24 cellular contexts compared by ENCODE assay signal in genomic region chr3:64717411-64717810, GRCh38. TPM values are rescaled to one million over a fixed set of nuclear protein-coding genes. Genes with fewer than 3 reads are reported as not detected.
A peak's percentile ranks its signal among the peaks of the same experiment; 100 is the strongest.
DNase-seq lines count a peak whose midpoint lies in the region; ATAC-seq, FAIRE-seq and TF ChIP-seq lines count a peak whose summit lies in the region.
"Had no signal": no experiment of that assay in that cellular context is flagged by ENCODE, and none has a peak within 500 bp of the region (broad histone marks: within the 10 kb centered on the region; RNA-seq: fewer than 3 reads in every experiment).

No MANE protein-coding gene starts in this region.

- no peak overlapping the region for H3K27ac Mint-ChIP-seq in stimulated activated naive CD8-positive, alpha-beta T cell treated with anti-CD3 and anti-CD28 coated beads, Interleukin-15, amount 100 ng/mL, for 72 hours
- H3K27ac Mint-ChIP-seq: CD4-positive, alpha-beta T cell; CD8-positive, alpha-beta memory T cell had no signal

- no peaks in the 10 kb centered on the region for H3K36me3 ChIP-seq in tibial artery
- H3K36me3 ChIP-seq: BE2C; BLaER1 treated with 17β-estradiol and CSF1 and Interleukin-3, amounts not matched to agents 10 nM and 100 nM had no signal

- no peak overlapping the region for H3K4me3 ChIP-seq in coronary artery
- no peak overlapping the region for H3K4me3 ChIP-seq in tibial artery
- H3K4me3 ChIP-seq: A549; BLaER1 treated with 17β-estradiol and CSF1 and Interleukin-3, amounts not matched to agents 10 nM and 100 nM had no signal

- TF ChIP-seq POLR2A in H54 (IDR thresholded peaks at IDR 0.05; ENCODE audit: low read depth, low read length), result no peak

- ATAC-seq in sciatic nerve, result peak; percentile 41
- no peak for ATAC-seq in stimulated activated naive CD8-positive, alpha-beta T cell treated with anti-CD3 and anti-CD28 coated beads, Interleukin-15, amount 100 ng/mL, for 72 hours
- ATAC-seq: A549 had no signal

- no peaks in the 10 kb centered on the region for H3K27me3 Mint-ChIP-seq in stimulated activated naive CD8-positive, alpha-beta T cell treated with anti-CD3 and anti-CD28 coated beads, Interleukin-15, amount 100 ng/mL, for 72 hours
- H3K27me3 Mint-ChIP-seq: CD4-positive, alpha-beta T cell; CD8-positive, alpha-beta memory T cell had no signal

- FAIRE-seq in H54 (lab: Jason Lieb, UNC), result no peak
- FAIRE-seq: A549, D721Med, GM12891, GM18507 had no signal

- H3K27ac ChIP-seq in coronary artery (peak overlapping the region; percentile 71 to 84), tibial artery (peak overlapping the region; percentile 0 to 70)
- H3K27ac ChIP-seq: A549; BLaER1 treated with 17β-estradiol and CSF1 and Interleukin-3, amounts not matched to agents 10 nM and 100 nM had no signal

- H3K9me3 ChIP-seq in tibial artery, result no peaks in the 10 kb centered on the region
- H3K9me3 ChIP-seq: A549; BE2C; BLaER1 treated with 17β-estradiol and CSF1 and Interleukin-3, amounts not matched to agents 10 nM and 100 nM had no signal

- TF ChIP-seq CTCF in coronary artery (IDR thresholded peaks at IDR 0.05), result no peak
- no peak for TF ChIP-seq CTCF in tibial artery (IDR thresholded peaks at IDR 0.05)

- H3K4me1 ChIP-seq in tibial artery, result peaks cover 0 to 81% (median 18%) of the 10 kb centered on the region in 4 donors
- H3K4me1 ChIP-seq: A549, BE2C had no signal

- H3K27me3 ChIP-seq in tibial artery, result no peaks in the 10 kb centered on the region
- H3K27me3 ChIP-seq: BE2C; BLaER1 treated with 17β-estradiol and CSF1 and Interleukin-3, amounts not matched to agents 10 nM and 100 nM had no signal

- H3K4me1 Mint-ChIP-seq in stimulated activated naive CD8-positive, alpha-beta T cell treated with anti-CD3 and anti-CD28 coated beads, Interleukin-15, amount 100 ng/mL, for 72 hours, result no peaks in the 10 kb centered on the region
- H3K4me1 Mint-ChIP-seq: CD14-positive monocyte; CD8-positive, alpha-beta memory T cell had no signal

- DNase-seq in coronary artery (ENCODE audit: low spot score), result no peak
- no peak for DNase-seq in sciatic nerve (ENCODE audit: low spot score)
- DNase-seq in tibial artery, result no peak
- no peak for DNase-seq in posterior vena cava (ENCODE audit: low spot score)
- DNase-seq in H54 (ENCODE audit: insufficient read length, low spot score), result no peak
- no peak for DNase-seq in stimulated activated naive CD8-positive, alpha-beta T cell treated with anti-CD3 and anti-CD28 coated beads, Interleukin-15, amount 100 ng/mL, for 72 hours
- DNase-seq: 8988T; AML-193; BE2C; CD4-positive, alpha-beta T cell; CD8-positive, alpha-beta memory T cell; DMS 273 treated with DMSO at 0.1 percent for 48 hours; DMS79; EL; GF-D8; GOT3; H7; HCEC 1CT had no signal

- H3K4me3 Mint-ChIP-seq in stimulated activated naive CD8-positive, alpha-beta T cell treated with anti-CD3 and anti-CD28 coated beads, Interleukin-15, amount 100 ng/mL, for 72 hours, result no peak overlapping the region
- H3K4me3 Mint-ChIP-seq: CD14-positive monocyte; CD4-positive, alpha-beta T cell; CD8-positive, alpha-beta memory T cell had no signal

- intact Hi-C loops in sciatic nerve (cut with DNase I), result no loop called here
- intact Hi-C loops in tibial artery (cut with DNase I; ENCODE audit: low total_unique reads), result no loop called here
- intact Hi-C loops in posterior vena cava (cut with DNase I), result no loop called here

- no peaks in the 10 kb centered on the region for H3K9me3 Mint-ChIP-seq in stimulated activated naive CD8-positive, alpha-beta T cell treated with anti-CD3 and anti-CD28 coated beads, Interleukin-15, amount 100 ng/mL, for 72 hours

RNA-seq across cellular contexts. Expression of gene ADAMTS9, which starts 29.6 kb away (rescaled TPM):
- total RNA-seq in sciatic nerve (185 TPM), posterior vena cava (100 to 1,000 TPM in 1 of 2 donors, 10 to 100 TPM in 1; 82.8 to 105 TPM)
- total RNA-seq: CD4-positive, alpha-beta T cell; CD8-positive, alpha-beta memory T cell had no signal
